In the genomic region with DNA sequence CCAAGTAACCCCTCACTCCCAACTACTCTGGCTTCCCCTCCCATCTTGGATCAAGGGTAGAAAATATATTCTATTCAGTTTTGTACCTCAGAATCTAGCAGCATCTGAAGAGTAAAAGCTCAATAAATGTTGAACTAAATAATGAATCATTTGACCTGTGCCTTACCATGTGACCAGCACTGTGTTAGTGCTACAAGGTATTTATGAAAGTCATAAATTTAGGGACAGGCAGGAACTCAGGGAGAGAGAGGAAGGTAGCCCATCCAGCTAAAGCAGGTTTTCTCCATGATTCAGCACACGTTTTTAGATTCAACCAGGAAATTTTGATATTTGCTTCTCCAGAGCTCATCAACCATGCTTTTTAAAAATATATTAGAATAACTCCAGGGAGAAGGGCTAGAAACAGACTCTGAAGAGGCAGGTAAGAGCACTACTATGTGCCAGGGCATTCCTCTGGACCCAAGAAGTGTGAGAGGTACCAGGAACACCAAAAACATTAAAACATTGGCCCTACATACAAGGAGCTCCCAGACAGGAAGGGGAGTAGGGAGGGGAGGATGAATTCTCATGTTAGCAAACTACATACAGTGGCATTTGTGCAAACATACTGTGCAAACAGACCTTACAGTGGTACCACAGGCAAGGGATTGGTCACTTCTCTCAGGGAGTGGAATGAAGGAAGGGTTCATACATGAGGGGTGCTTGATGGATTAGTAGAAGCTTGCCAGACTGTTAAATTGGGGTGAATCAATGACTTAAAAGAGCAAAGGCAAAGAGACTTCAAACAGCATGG, we compare ENCODE assay signal across 31 cellular contexts.
"Had no signal": no experiment of that assay in that cellular context is flagged by ENCODE, and none has a peak within 500 bp of the region (broad histone marks: within the 10 kb centered on the region; RNA-seq: fewer than 3 reads in every experiment).

No MANE protein-coding gene starts in this region.

- H3K9me3 ChIP-seq: heart right ventricle, ovary, sigmoid colon, uterus had no signal

- H3K4me3 ChIP-seq: heart right ventricle, ovary, sigmoid colon, smooth muscle cell, uterus had no signal

- H3K36me3 ChIP-seq: ovary, sigmoid colon, uterus had no signal

- H3K27me3 Mint-ChIP-seq: progenitor cell of endocrine pancreas had no signal

- H3K4me2 ChIP-seq: smooth muscle cell had no signal

- H3K4me1 Mint-ChIP-seq: activated naive CD4-positive, alpha-beta T cell treated with anti-CD3 and anti-CD28 coated beads, Interleukin-2, amount 50 U/mL, for 24 hours; nephron progenitor cell; stimulated activated naive CD8-positive, alpha-beta T cell treated with anti-CD3 and anti-CD28 coated beads, Interleukin-15, amount 100 ng/mL, for 72 hours had no signal

- H3K4me1 ChIP-seq: sigmoid colon, uterus had no signal

- ATAC-seq: activated CD8-positive, alpha-beta T cell treated with anti-CD3 and anti-CD28 coated beads for 36 hours; activated naive CD8-positive, alpha-beta T cell treated with anti-CD3 and anti-CD28 coated beads, Interleukin-2, amount 50 U/mL, for 24 hours; activated T-cell treated with anti-CD3 and anti-CD28 coated beads, Interleukin-2, amount 50 U/mL, for 4 hours; esophagus mucosa; heart right ventricle; stimulated activated memory B cell treated with anti-CD40 and anti-IgM and Interleukin-4, amounts not matched to agents 10 μg/mL and 1 μg/mL and 100 μg/mL, for 72 hours; stimulated activated naive CD8-positive, alpha-beta T cell treated with anti-CD3 and anti-CD28 coated beads, Interleukin-15, amount 100 ng/mL, for 72 hours had no signal

- H3K27ac ChIP-seq: heart right ventricle, ovary, sigmoid colon, uterus had no signal

- DNase-seq: activated B cell treated with CpG ODN at 0.5 μM for 24 hours; activated CD4-positive, alpha-beta T cell treated with anti-CD3 and anti-CD28 coated beads, Interleukin-2, amount 50 U/mL, for 1 hour; activated CD8-positive, alpha-beta T cell treated with anti-CD3 and anti-CD28 coated beads for 36 hours; activated naive CD8-positive, alpha-beta T cell treated with anti-CD3 and anti-CD28 coated beads, Interleukin-2, amount 50 U/mL, for 24 hours; activated T-cell treated with anti-CD3 and anti-CD28 coated beads, Interleukin-2, amount 50 U/mL, for 4 hours; amygdala; caudate nucleus; cortex of kidney; endodermal cell; foreskin fibroblast; heart right ventricle; mammary epithelial cell; naive B cell; nephron progenitor cell; ovary; retina; sigmoid colon; stimulated activated CD4-positive, alpha-beta T cell treated with anti-CD3 and anti-CD28 coated beads, Interleukin-1b, Interleukin-23, amount 100 ng/mL, for 48 hours; stimulated activated CD4-positive, alpha-beta T cell treated with anti-CD3 and anti-CD28 coated beads, Interleukin-4, amount 100 ng/mL, for 4 hours; stimulated activated CD8-positive, alpha-beta memory T cell treated with anti-CD3 and anti-CD28 coated beads, Interleukin-4, amount 100 ng/mL, for 48 hours; stimulated activated naive CD8-positive, alpha-beta T cell treated with anti-CD3 and anti-CD28 coated beads, Interleukin-15, amount 100 ng/mL, for 72 hours; substantia nigra; uterus had no signal

- H3K9me3 Mint-ChIP-seq: activated B cell treated with CpG ODN at 0.5 μM for 24 hours; activated CD8-positive, alpha-beta T cell treated with anti-CD3 and anti-CD28 coated beads for 36 hours; activated naive CD4-positive, alpha-beta T cell treated with anti-CD3 and anti-CD28 coated beads, Interleukin-2, amount 50 U/mL, for 24 hours; activated naive CD8-positive, alpha-beta T cell treated with anti-CD3 and anti-CD28 coated beads, Interleukin-2, amount 50 U/mL, for 24 hours; activated T-cell treated with anti-CD3 and anti-CD28 coated beads, Interleukin-2, amount 50 U/mL, for 4 hours; activated T-helper 2 cell treated with anti-CD3 and anti-CD28 coated beads, Interferon-gamma antibody, Interleukin-2, Interleukin-4, amounts not matched to agents 10 μg/mL and 5 μg/mL and 100 μg/mL, durations not matched to agents 14 hours and 24 hours and 36 hours; endodermal cell; nephron progenitor cell; stimulated activated memory B cell treated with anti-CD40 and anti-IgM and Interleukin-4, amounts not matched to agents 10 μg/mL and 1 μg/mL and 100 μg/mL, for 72 hours; stimulated activated naive CD8-positive, alpha-beta T cell treated with anti-CD3 and anti-CD28 coated beads, Interleukin-15, amount 100 ng/mL, for 72 hours; type B pancreatic cell had no signal

- H3K36me3 Mint-ChIP-seq: activated naive CD4-positive, alpha-beta T cell treated with anti-CD3 and anti-CD28 coated beads, Interleukin-2, amount 50 U/mL, for 24 hours; naive B cell; stimulated activated memory B cell treated with anti-CD40 and anti-IgM and Interleukin-4, amounts not matched to agents 10 μg/mL and 1 μg/mL and 100 μg/mL, for 72 hours; type B pancreatic cell had no signal

- H3K27me3 ChIP-seq: ovary, sigmoid colon, uterus had no signal

- H3K27ac Mint-ChIP-seq: activated B cell treated with CpG ODN at 0.5 μM for 24 hours; activated CD8-positive, alpha-beta T cell treated with anti-CD3 and anti-CD28 coated beads for 36 hours; activated naive CD4-positive, alpha-beta T cell treated with anti-CD3 and anti-CD28 coated beads, Interleukin-2, amount 50 U/mL, for 24 hours; activated naive CD8-positive, alpha-beta T cell treated with anti-CD3 and anti-CD28 coated beads, Interleukin-2, amount 50 U/mL, for 24 hours; activated T-helper 2 cell treated with anti-CD3 and anti-CD28 coated beads, Interferon-gamma antibody, Interleukin-2, Interleukin-4, amounts not matched to agents 10 μg/mL and 5 μg/mL and 100 μg/mL, durations not matched to agents 14 hours and 24 hours and 36 hours; endodermal cell; nephron progenitor cell; progenitor cell of endocrine pancreas; stimulated activated memory B cell treated with anti-CD40 and anti-IgM and Interleukin-4, amounts not matched to agents 10 μg/mL and 1 μg/mL and 100 μg/mL, for 72 hours; stimulated activated naive CD8-positive, alpha-beta T cell treated with anti-CD3 and anti-CD28 coated beads, Interleukin-15, amount 100 ng/mL, for 72 hours; type B pancreatic cell had no signal

- H3K4me3 Mint-ChIP-seq: activated B cell treated with CpG ODN at 0.5 μM for 24 hours; activated CD8-positive, alpha-beta T cell treated with anti-CD3 and anti-CD28 coated beads for 36 hours; activated naive CD4-positive, alpha-beta T cell treated with anti-CD3 and anti-CD28 coated beads, Interleukin-2, amount 50 U/mL, for 24 hours; activated naive CD8-positive, alpha-beta T cell treated with anti-CD3 and anti-CD28 coated beads, Interleukin-2, amount 50 U/mL, for 24 hours; activated T-cell treated with anti-CD3 and anti-CD28 coated beads, Interleukin-2, amount 50 U/mL, for 4 hours; endodermal cell; nephron progenitor cell; stimulated activated memory B cell treated with anti-CD40 and anti-IgM and Interleukin-4, amounts not matched to agents 10 μg/mL and 1 μg/mL and 100 μg/mL, for 72 hours; stimulated activated naive CD8-positive, alpha-beta T cell treated with anti-CD3 and anti-CD28 coated beads, Interleukin-15, amount 100 ng/mL, for 72 hours; type B pancreatic cell had no signal

- FAIRE-seq: islet of Langerhans had no signal
